8 cellular contexts compared by ENCODE assay signal in genomic region chr15:43872416-43873020, GRCh38. TPM values are rescaled to one million over a fixed set of nuclear protein-coding genes. Genes with fewer than 3 reads are reported as not detected.
A peak's percentile ranks its signal among the peaks of the same experiment; 100 is the strongest.
DNase-seq lines count a peak whose midpoint lies in the region; ATAC-seq and TF ChIP-seq lines count a peak whose summit lies in the region.

No MANE protein-coding gene starts in this region.

- H3K4me1 ChIP-seq in Loucy (ENCODE audit: insufficient read depth, low read length, poor library complexity, severe bottlenecking) (peaks cover 17% of the 10 kb centered on the region), prostate gland (replicated peaks) (no peaks in the 10 kb centered on the region)

- H3K27me3 ChIP-seq in Loucy (ENCODE audit: insufficient read depth, low read length, poor library complexity, severe bottlenecking) (no peaks in the 10 kb centered on the region), WERI-Rb-1 (ENCODE audit: insufficient read depth, low read depth, severe bottlenecking) (no peaks in the 10 kb centered on the region), prostate gland (replicated peaks; ENCODE audit: insufficient read depth) (no peaks in the 10 kb centered on the region)

- H3F3A ChIP-seq in Loucy (ENCODE audit: low read depth), result 0 out of 2 replicates have a peak, but pooled peaks cover 4% of the 10 kb centered on the region

- WGBS in prostate gland, result 52% methylated on average over 6 of the region's 6 CpGs

- TF ChIP-seq CTCF in Loucy (conservative IDR thresholded peaks at IDR 0.05; ENCODE audit: low read length) (peak; percentile 82), WERI-Rb-1 (IDR thresholded peaks at IDR 0.05; ENCODE audit: low read depth, low read length) (peak; percentile 65), prostate gland (IDR thresholded peaks at IDR 0.05) (peak in 3 of 4 experiments; percentile 23 to 40 (median 29))

- TF ChIP-seq POLR2A in prostate gland (IDR thresholded peaks at IDR 0.05), result no peak

- H3K4me1 Mint-ChIP-seq in activated naive CD8-positive, alpha-beta T cell treated with anti-CD3 and anti-CD28 coated beads, Interleukin-2, amount 50 U/mL, for 24 hours, result no peaks in the 10 kb centered on the region
- H3K4me1 Mint-ChIP-seq in activated naive CD8-positive, alpha-beta T cell treated with anti-CD3 and anti-CD28 coated beads for 36 hours, result no peaks in the 10 kb centered on the region

- H3K36me3 ChIP-seq in Loucy (ENCODE audit: insufficient read depth, low read length) (peaks cover 29% of the 10 kb centered on the region; the same call in 1 of the 2 replicates), WERI-Rb-1 (peaks cover 71% of the 10 kb centered on the region), prostate gland (no peaks in the 10 kb centered on the region)

- peaks cover 50% of the 10 kb centered on the region for H3K36me3 Mint-ChIP-seq in activated naive CD8-positive, alpha-beta T cell treated with anti-CD3 and anti-CD28 coated beads, Interleukin-2, amount 50 U/mL, for 24 hours (ENCODE audit: low read depth)
- peaks cover 34% of the 10 kb centered on the region for H3K36me3 Mint-ChIP-seq in activated naive CD8-positive, alpha-beta T cell treated with anti-CD3 and anti-CD28 coated beads for 36 hours

- H3K4me3 ChIP-seq in Loucy (ENCODE audit: low read length, poor library complexity, severe bottlenecking) (no peak overlapping the region), WERI-Rb-1 (ENCODE audit: low read depth, low read length) (no peak overlapping the region), prostate gland (no peak overlapping the region)

- H3K9me2 ChIP-seq in Loucy (replicated peaks; ENCODE audit: low read depth, low read length), result no peaks in the 10 kb centered on the region

- no peak overlapping the region for H3K27ac Mint-ChIP-seq in activated naive CD8-positive, alpha-beta T cell treated with anti-CD3 and anti-CD28 coated beads, Interleukin-2, amount 50 U/mL, for 24 hours
- H3K27ac Mint-ChIP-seq in activated naive CD8-positive, alpha-beta T cell treated with anti-CD3 and anti-CD28 coated beads for 36 hours, result no peak overlapping the region

- no peak overlapping the region for H3K4me3 Mint-ChIP-seq in activated naive CD8-positive, alpha-beta T cell treated with anti-CD3 and anti-CD28 coated beads, Interleukin-2, amount 50 U/mL, for 24 hours
- H3K4me3 Mint-ChIP-seq in activated naive CD8-positive, alpha-beta T cell treated with anti-CD3 and anti-CD28 coated beads for 36 hours, result no peak overlapping the region

- H3K27ac ChIP-seq in WERI-Rb-1 (no peak overlapping the region), prostate gland (no peak overlapping the region)

- no peak for DNase-seq in activated naive CD8-positive, alpha-beta T cell treated with anti-CD3 and anti-CD28 coated beads, Interleukin-2, amount 50 U/mL, for 24 hours
- DNase-seq in activated naive CD8-positive, alpha-beta T cell treated with anti-CD3 and anti-CD28 coated beads for 36 hours, result no peak
- DNase-seq in WERI-Rb-1 (peak; percentile 49), Right ventricle myocardium superior (no peak), prostate gland (ENCODE audit: low spot score) (peak; percentile 23), GOT3 (lab: John Stamatoyannopoulos, UW) (no peak)

- peaks cover 17% of the 10 kb centered on the region for H4K20me1 ChIP-seq in Loucy (ENCODE audit: insufficient read depth, low read length, poor library complexity, severe bottlenecking)

- intact Hi-C loops in Right ventricle myocardium superior (cut with DNase I) (loop anchor here (10.0 kb wide), 1 partner anchor 192 kb away; no protein-coding TSS in a partner anchor), prostate gland (cut with DNase I) (no loop called here)

- H3K4me2 ChIP-seq in Loucy (ENCODE audit: low read depth, low read length, poor library complexity, severe bottlenecking), result no peak overlapping the region

- H3K27me3 Mint-ChIP-seq in activated naive CD8-positive, alpha-beta T cell treated with anti-CD3 and anti-CD28 coated beads, Interleukin-2, amount 50 U/mL, for 24 hours, result no peaks in the 10 kb centered on the region
- H3K27me3 Mint-ChIP-seq in activated naive CD8-positive, alpha-beta T cell treated with anti-CD3 and anti-CD28 coated beads for 36 hours, result no peaks in the 10 kb centered on the region

- H3K9me3 Mint-ChIP-seq in activated naive CD8-positive, alpha-beta T cell treated with anti-CD3 and anti-CD28 coated beads, Interleukin-2, amount 50 U/mL, for 24 hours, result no peaks in the 10 kb centered on the region
- H3K9me3 Mint-ChIP-seq in activated naive CD8-positive, alpha-beta T cell treated with anti-CD3 and anti-CD28 coated beads for 36 hours, result no peaks in the 10 kb centered on the region

- H3K79me2 ChIP-seq in Loucy (ENCODE audit: insufficient read depth, low read length), result no peaks in the 10 kb centered on the region

- ATAC-seq in activated naive CD8-positive, alpha-beta T cell treated with anti-CD3 and anti-CD28 coated beads, Interleukin-2, amount 50 U/mL, for 24 hours, result peak; percentile 62
- peak; percentile 71 for ATAC-seq in Right ventricle myocardium superior (ENCODE audit: poor library complexity)
- ATAC-seq in GM18868 (IDR thresholded peaks at IDR 0.05; ENCODE audit: unreplicated experiment), result no peak

- no peak overlapping the region for H2AFZ ChIP-seq in Loucy (ENCODE audit: low read length)

- H3K9ac ChIP-seq in Loucy (ENCODE audit: low read depth, low read length, poor library complexity, severe bottlenecking), result no peak overlapping the region

- no peaks in the 10 kb centered on the region for H3K9me3 ChIP-seq in Loucy (ENCODE audit: insufficient read depth, low read depth, low read length)
- no peaks in the 10 kb centered on the region for H3K9me3 ChIP-seq in WERI-Rb-1 (ENCODE audit: severe bottlenecking)
- no peaks in the 10 kb centered on the region for H3K9me3 ChIP-seq in prostate gland

RNA-seq across cellular contexts. Expression of gene WDR76, which starts 45.7 kb away (rescaled TPM):
- total RNA-seq in activated naive CD8-positive, alpha-beta T cell treated with anti-CD3 and anti-CD28 coated beads for 36 hours, result 10 to 100 TPM; 75.1 to 81.1 TPM
- 1.6 TPM for total RNA-seq in Right ventricle myocardium superior
- total RNA-seq in prostate gland, result 1 to 10 TPM; 2.7 to 4.9 TPM

RNA-seq across cellular contexts. Expression of gene MFAP1, which starts 48.0 kb away (rescaled TPM):
- 10 to 100 TPM; 48.3 to 49.6 TPM for total RNA-seq in activated naive CD8-positive, alpha-beta T cell treated with anti-CD3 and anti-CD28 coated beads for 36 hours
- total RNA-seq in Right ventricle myocardium superior, result 16.9 TPM
- total RNA-seq in prostate gland, result 10 to 100 TPM; 19.3 to 27.5 TPM

Comparison
In these comparisons a context has a peak if more than half of its experiments do, and no peak if none do; other contexts are left out.
1. DNase-seq: peak in WERI-Rb-1 (single experiment) and prostate gland (single experiment); none in activated naive CD8-positive, alpha-beta T cell treated with anti-CD3 and anti-CD28 coated beads, Interleukin-2, amount 50 U/mL, for 24 hours (single experiment), activated naive CD8-positive, alpha-beta T cell treated with anti-CD3 and anti-CD28 coated beads for 36 hours (single experiment), Right ventricle myocardium superior (single experiment) and GOT3 (single experiment).
2. CTCF ChIP-seq: peak in every context shown above with its lines; median percentile 82 in Loucy; 65 in WERI-Rb-1; 29 in prostate gland.
3. RNA of gene WDR76, which starts 45.7 kb away (total RNA-seq): 75.1 to 81.1 TPM in activated naive CD8-positive, alpha-beta T cell treated with anti-CD3 and anti-CD28 coated beads for 36 hours; 2.7 to 4.9 TPM in prostate gland and 1.6 TPM in Right ventricle myocardium superior (single experiment); every median in the first group is over 10 times any median in the second.